Comparison of ENCODE assay signal across 29 cellular contexts in genomic region chr2:185854910-185855309, GRCh38.
"Had no signal": no experiment of that assay in that cellular context is flagged by ENCODE, and none has a peak within 500 bp of the region (broad histone marks: within the 10 kb centered on the region; RNA-seq: fewer than 3 reads in every experiment).

No MANE protein-coding gene starts in this region.

- H2AFZ ChIP-seq: neural progenitor cell, parathyroid adenoma had no signal

- H3K79me2 ChIP-seq: parathyroid adenoma had no signal

- H3K27me3 ChIP-seq: neural progenitor cell, ovary, right lobe of liver, sigmoid colon, spleen, suprapubic skin, testis, tibial artery, transverse colon, upper lobe of left lung, vagina had no signal

- H3K4me2 ChIP-seq: neural progenitor cell, smooth muscle cell had no signal

- H3K36me3 ChIP-seq: neural progenitor cell, ovary, right lobe of liver, sigmoid colon, spleen, suprapubic skin, transverse colon, upper lobe of left lung, vagina had no signal

- H3K4me3 ChIP-seq: neural progenitor cell, ovary, psoas muscle, right lobe of liver, sigmoid colon, smooth muscle cell, spleen, suprapubic skin, testis, tibial artery, transverse colon, upper lobe of left lung, vagina had no signal

- H3K9ac ChIP-seq: neural progenitor cell, parathyroid adenoma had no signal

- H3K27ac ChIP-seq: neural progenitor cell, ovary, parathyroid adenoma, psoas muscle, right lobe of liver, sigmoid colon, spleen, suprapubic skin, testis, tibial artery, transverse colon, upper lobe of left lung, vagina had no signal

- H3K4me1 ChIP-seq: neural progenitor cell, parathyroid adenoma, psoas muscle, right lobe of liver, sigmoid colon, spleen, suprapubic skin, testis, tibial artery, transverse colon, upper lobe of left lung, vagina had no signal

- ATAC-seq: natural killer cell; psoas muscle; right cardiac atrium; right lobe of liver; stimulated activated memory B cell treated with anti-CD40 and anti-IgM and Interleukin-4, amounts not matched to agents 10 μg/mL and 1 μg/mL and 100 μg/mL, for 72 hours; stimulated activated naive CD8-positive, alpha-beta T cell treated with anti-CD3 and anti-CD28 coated beads, Interleukin-15, amount 100 ng/mL, for 72 hours; stimulated activated naive CD8-positive, alpha-beta T cell treated with anti-CD3 and anti-CD28 coated beads, Interleukin-15, Interleukin-2, amounts not matched to agents 100 U/mL and 50 U/mL, for 24 hours had no signal

- FAIRE-seq: urothelium cell line had no signal

- H3K9me3 ChIP-seq: ovary, psoas muscle, right lobe of liver, testis, transverse colon, vagina had no signal

- DNase-seq: natural killer cell; occipital lobe; ovary; posterior cingulate gyrus; psoas muscle; right cardiac atrium; right lobe of liver; sigmoid colon; spleen; stimulated activated CD4-positive, alpha-beta T cell treated with anti-CD3 and anti-CD28 coated beads, Interleukin-12 subunit alpha, Interleukin-12 subunit beta, amount 100 ng/mL, for 4 hours; stimulated activated CD4-positive, alpha-beta T cell treated with anti-CD3 and anti-CD28 coated beads, Interleukin-1b, Interleukin-23, amount 100 ng/mL, for 48 hours; stimulated activated CD4-positive, alpha-beta T cell treated with anti-CD3 and anti-CD28 coated beads, Interleukin-4, amount 100 ng/mL, for 1 hour; stimulated activated CD4-positive, alpha-beta T cell treated with anti-CD3 and anti-CD28 coated beads, Interleukin-4, amount 100 ng/mL, for 4 hours; stimulated activated CD8-positive, alpha-beta memory T cell treated with anti-CD3 and anti-CD28 coated beads, Interleukin-4, amount 100 ng/mL, for 48 hours; stimulated activated naive CD4-positive, alpha-beta T cell; stimulated activated naive CD8-positive, alpha-beta T cell treated with anti-CD3 and anti-CD28 coated beads, Interleukin-15, amount 100 ng/mL, for 72 hours; stimulated activated naive CD8-positive, alpha-beta T cell treated with anti-CD3 and anti-CD28 coated beads, Interleukin-15, Interleukin-2, amounts not matched to agents 100 U/mL and 50 U/mL, for 24 hours; substantia nigra; testis; tibial artery; transverse colon; upper lobe of left lung had no signal
